ENCODE assay signal across 9 cellular contexts in genomic region chrX:153438522-153438921, GRCh38. TPM values are rescaled to one million over a fixed set of nuclear protein-coding genes. Genes with fewer than 3 reads are reported as not detected.
DNase-seq lines count a peak whose midpoint lies in the region; ATAC-seq and TF ChIP-seq lines count a peak whose summit lies in the region.
"Had no signal": no experiment of that assay in that cellular context is flagged by ENCODE, and none has a peak within 500 bp of the region (broad histone marks: within the 10 kb centered on the region; RNA-seq: fewer than 3 reads in every experiment).

No MANE protein-coding gene starts in this region.

- H3K27me3 Mint-ChIP-seq in Calu3 (ENCODE audit: unreplicated experiment): peaks cover 63% of the 10 kb centered on the region

- H3K27me3 ChIP-seq in HAP-1 (ENCODE audit: low read depth) (peaks cover 3% of the 10 kb centered on the region; the same call in 1 of the 2 replicates), MG63 (no peaks in the 10 kb centered on the region), gastrocnemius medialis (peaks cover 0 to 9% (median 0%) of the 10 kb centered on the region in 3 donors), tibial artery (no peaks in the 10 kb centered on the region)

- H3K27ac ChIP-seq in gastrocnemius medialis: no peak overlapping the region
- H3K27ac ChIP-seq in tibial artery: no peak overlapping the region

- H3K9me3 Mint-ChIP-seq in Calu3 (ENCODE audit: low read depth, unreplicated experiment): no peaks in the 10 kb centered on the region

- DNase-seq in COLO668 (lab: John Stamatoyannopoulos, UW; ENCODE audit: unreplicated experiment) (peak; percentile 13), HAP-1 (ENCODE audit: low spot score in 2 of 2) (peak; percentile 18 to 43), SK-MEL-5 (ENCODE audit: low read depth, low spot score) (peak; percentile 56), kidney tubule cell (ENCODE audit: low spot score) (peak; percentile 39), MG63 (no peak), gastrocnemius medialis (no peak), Calu3 (no peak), tibial artery (no peak)

- H3K4me1 Mint-ChIP-seq in Calu3 (ENCODE audit: low read depth, unreplicated experiment): no peaks in the 10 kb centered on the region

- TF ChIP-seq POLR2A in gastrocnemius medialis (IDR thresholded peaks at IDR 0.05): no peak

- H3K9me3 ChIP-seq in HAP-1 (no peaks in the 10 kb centered on the region), MG63 (no peaks in the 10 kb centered on the region), gastrocnemius medialis (no peaks in the 10 kb centered on the region), tibial artery (peaks cover 0 to 4% (median 0%) of the 10 kb centered on the region in 3 donors)

- ATAC-seq in gastrocnemius medialis: no peak

- no peaks in the 10 kb centered on the region for H3K4me1 ChIP-seq in HAP-1
- H3K4me1 ChIP-seq in gastrocnemius medialis: no peaks in the 10 kb centered on the region
- no peaks in the 10 kb centered on the region for H3K4me1 ChIP-seq in tibial artery

- CTCF ChIA-PET in Calu3 (lab: Charles Lee): no interaction called here

- peaks cover under 1% of the 10 kb centered on the region for H3K36me3 Mint-ChIP-seq in Calu3 (ENCODE audit: insufficient read depth, unreplicated experiment)

- H3K27ac Mint-ChIP-seq in Calu3 (ENCODE audit: unreplicated experiment): no peak overlapping the region

- no peak overlapping the region for H3K4me3 Mint-ChIP-seq in Calu3 (ENCODE audit: low read depth, unreplicated experiment)

- no TSS peak for BruUV-seq in Calu3 (replicated peaks; lab: Mats Ljungman, UMichigan)

- no peaks in the 10 kb centered on the region for H3K36me3 ChIP-seq in HAP-1 (replicated peaks)
- no peaks in the 10 kb centered on the region for H3K36me3 ChIP-seq in MG63
- H3K36me3 ChIP-seq in gastrocnemius medialis: no peaks in the 10 kb centered on the region
- no peaks in the 10 kb centered on the region for H3K36me3 ChIP-seq in tibial artery

- intact Hi-C loops in gastrocnemius medialis (cut with DNase I; ENCODE audit: low total_unique reads) (no loop called here), Calu3 (cut with micrococcal nuclease; ENCODE audit: unreplicated experiment) (no loop called here), tibial artery (cut with DNase I; ENCODE audit: low total_unique reads) (no loop called here)

- H3K4me3 ChIP-seq in HAP-1 (no peak overlapping the region), MG63 (no peak overlapping the region), gastrocnemius medialis (no peak overlapping the region), tibial artery (no peak overlapping the region)

- TF ChIP-seq CTCF in gastrocnemius medialis (IDR thresholded peaks at IDR 0.05 in 4 of 5, conservative IDR thresholded peaks at IDR 0.05 in 1 of 5): no peak
- no peak for TF ChIP-seq CTCF in Calu3 (IDR thresholded peaks at IDR 0.05; ENCODE audit: unreplicated experiment)
- peak in 1 of 2 experiments; percentile 15 for TF ChIP-seq CTCF in tibial artery (IDR thresholded peaks at IDR 0.05)

- in situ Hi-C loops in HAP-1 (cut with MboI; ENCODE audit: low sequenced_read_pairs): no loop called here
- in situ Hi-C loops in SK-MEL-5 (cut with HindIII; ENCODE audit: low pct_unique_long_range_greater_than_20kb, low sequenced_read_pairs): no loop called here
- in situ Hi-C loops in gastrocnemius medialis (cut with MboI; ENCODE audit: low sequenced_read_pairs in 4 of 4): no loop called here

RNA-seq across cellular contexts. Expression of gene TREX2, which starts 7.3 kb away (rescaled TPM):
- total RNA-seq in SK-MEL-5 (2014; rRNA removed; shearing (Covaris generic)): 0.19 and 0.40 TPM in 2 replicates
- 0.96 and 2.4 TPM in 2 replicates for polyA plus RNA-seq in SK-MEL-5 (2015; cell fraction: cytosol; rRNA removed)
- polyA plus RNA-seq in SK-MEL-5 (2015; cell fraction: nucleus; rRNA removed): 1.7 and 2.2 TPM in 2 replicates
- total RNA-seq in MG63 (2014; rRNA removed; shearing (Covaris generic); ENCODE audit: low replicate concordance): 12.0 TPM in 1 of 2 replicates, not detected in the other
- total RNA-seq in gastrocnemius medialis (under 1 TPM in 1 of 4 donors, not detected in 3; 0.18 TPM), Calu3 (2022) (2.0 and 2.2 TPM in 2 replicates)

RNA-seq across cellular contexts. Expression of gene ZFP92, which starts 27.2 kb away (rescaled TPM):
- total RNA-seq in SK-MEL-5 (2014; rRNA removed; shearing (Covaris generic)): 0.53 and 0.56 TPM in 2 replicates
- polyA plus RNA-seq in SK-MEL-5 (2015; cell fraction: cytosol; rRNA removed): 0.70 and 1.2 TPM in 2 replicates
- 0.30 and 0.33 TPM in 2 replicates for polyA plus RNA-seq in SK-MEL-5 (2015; cell fraction: nucleus; rRNA removed)
- 0.02 and 0.07 TPM in 2 replicates for total RNA-seq in MG63 (2014; rRNA removed; shearing (Covaris generic); ENCODE audit: low replicate concordance)
- total RNA-seq in gastrocnemius medialis: under 1 TPM; 0.05 to 0.55 (median 0.37) TPM
- total RNA-seq in Calu3 (2022): 0.19 and 0.22 TPM in 2 replicates

RNA-seq across cellular contexts. Expression of gene HAUS7, which starts 31.9 kb away (rescaled TPM):
- 22.1 and 24.7 TPM in 2 replicates for total RNA-seq in SK-MEL-5 (2014; rRNA removed; shearing (Covaris generic))
- polyA plus RNA-seq in SK-MEL-5 (2015; cell fraction: cytosol; rRNA removed): 30.2 and 36.5 TPM in 2 replicates
- polyA plus RNA-seq in SK-MEL-5 (2015; cell fraction: nucleus; rRNA removed): 73.1 and 89.4 TPM in 2 replicates
- 42.4 and 101 TPM in 2 replicates for total RNA-seq in MG63 (2014; rRNA removed; shearing (Covaris generic); ENCODE audit: low replicate concordance)
- total RNA-seq in gastrocnemius medialis: 10 to 100 TPM; 10.6 to 19.8 (median 13.2) TPM
- total RNA-seq in Calu3 (2022): 38.6 and 40.7 TPM in 2 replicates

RNA-seq across cellular contexts. Expression of gene PNMA6E, which starts 37.4 kb away (rescaled TPM):
- total RNA-seq in SK-MEL-5 (2014; rRNA removed; shearing (Covaris generic)): not detected in 2 replicates
- polyA plus RNA-seq in SK-MEL-5 (2015; cell fraction: cytosol; rRNA removed): not detected in 2 replicates
- polyA plus RNA-seq in SK-MEL-5 (2015; cell fraction: nucleus; rRNA removed): not detected in 2 replicates
- not detected in 2 replicates for total RNA-seq in MG63 (2014; rRNA removed; shearing (Covaris generic); ENCODE audit: low replicate concordance)
- total RNA-seq in gastrocnemius medialis: not detected
- not detected in 2 replicates for total RNA-seq in Calu3 (2022)
- total RNA-seq: activated CD8-positive, alpha-beta memory T cell treated with anti-CD3 and anti-CD28 coated beads for 36 hours had no signal

RNA-seq across cellular contexts. Expression of gene BGN, which starts 56.3 kb away (rescaled TPM):
- total RNA-seq in SK-MEL-5 (2014; rRNA removed; shearing (Covaris generic)): not detected in 2 replicates
- not detected in 2 replicates for polyA plus RNA-seq in SK-MEL-5 (2015; cell fraction: cytosol; rRNA removed)
- polyA plus RNA-seq in SK-MEL-5 (2015; cell fraction: nucleus; rRNA removed): not detected in 2 replicates
- 35.9 and 94.7 TPM in 2 replicates for total RNA-seq in MG63 (2014; rRNA removed; shearing (Covaris generic); ENCODE audit: low replicate concordance)
- total RNA-seq in gastrocnemius medialis: 10 to 100 TPM in 2 of 4 donors, 1 to 10 TPM in 2; 1.1 to 50.7 (median 9.8) TPM
- total RNA-seq in Calu3 (2022): not detected in 2 replicates
- total RNA-seq: activated CD8-positive, alpha-beta memory T cell treated with anti-CD3 and anti-CD28 coated beads for 36 hours had no signal

Comparison
In these comparisons a context has a peak if more than half of its experiments do, and no peak if none do; other contexts are left out.
1. DNase-seq: peak in COLO668 (single experiment), HAP-1 (2 of 2), SK-MEL-5 (single experiment) and kidney tubule cell (single experiment); none in MG63 (single experiment), gastrocnemius medialis (0 of 2), Calu3 (single experiment) and tibial artery (0 of 2).